23 cellular contexts compared by ENCODE assay signal in the genomic region with DNA sequence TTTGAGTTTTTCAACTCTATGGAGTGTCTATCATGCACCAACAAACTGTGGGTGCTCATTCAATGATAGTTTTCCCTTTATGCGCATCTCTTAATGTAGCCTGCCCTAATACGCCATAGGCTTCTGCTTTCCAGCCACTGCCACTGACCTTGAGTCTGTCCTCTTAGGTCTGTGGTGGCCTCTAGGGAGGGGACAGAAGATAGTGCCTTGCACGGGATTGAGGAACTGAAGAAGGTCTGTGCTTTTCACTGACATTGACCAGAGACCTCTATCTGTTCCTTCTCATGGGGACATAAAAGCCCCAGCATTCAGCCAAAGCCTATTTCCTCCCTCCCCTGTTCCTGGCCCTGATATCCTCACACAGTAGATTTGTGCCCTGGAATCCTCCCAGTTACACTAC. TPM values are rescaled to one million over a fixed set of nuclear protein-coding genes. Genes with fewer than 3 reads are reported as not detected.
DNase-seq lines count a peak whose midpoint lies in the region; ATAC-seq, FAIRE-seq and TF ChIP-seq lines count a peak whose summit lies in the region.
"Had no signal": no experiment of that assay in that cellular context is flagged by ENCODE, and none has a peak within 500 bp of the region (broad histone marks: within the 10 kb centered on the region; RNA-seq: fewer than 3 reads in every experiment).

No MANE protein-coding gene starts in this region.

- TF ChIP-seq POLR2A in NB4 (IDR thresholded peaks at IDR 0.05; ENCODE audit: extremely low read depth, insufficient read length) (no peak), K562 (conservative IDR thresholded peaks at IDR 0.05) (no peak)

- no peaks in the 10 kb centered on the region for H3K9me1 ChIP-seq in K562 (ENCODE audit: control insufficient read depth, insufficient read depth, low read length)

- H3K9me3 ChIP-seq in K562 (replicated peaks; ENCODE audit: control insufficient read depth, insufficient read depth, low read depth, low read length), result no peaks in the 10 kb centered on the region

- TF ChIP-seq RAD21 in K562 (CRISPR knock-in tag; conservative IDR thresholded peaks at IDR 0.05 in 1 of 2, IDR thresholded peaks at IDR 0.05 in 1 of 2), result no peak; a peak in 1 of 4 replicates

- TF ChIP-seq CTCF in NB4 (IDR thresholded peaks at IDR 0.05; ENCODE audit: low read depth, low read length), result no peak
- no peak for TF ChIP-seq CTCF in K562 (IDR thresholded peaks at IDR 0.05 in 2 of 3, conservative IDR thresholded peaks at IDR 0.05 in 1 of 3; ENCODE audit: insufficient read depth in 2 of 3, low read depth in 1 of 3, low read length in 3 of 3)

- no peak overlapping the region for H3K9ac ChIP-seq in K562 (ENCODE audit: insufficient read depth in 1 of 2, low read depth in 2 of 2, low read length in 2 of 2)

- no peak overlapping the region for H3K27ac ChIP-seq in K562 (ENCODE audit: extremely low read depth, low read depth, low read length)

- H3K4me2 ChIP-seq in K562 (ENCODE audit: insufficient read depth, low read length), result no peak overlapping the region
- H3K4me2 ChIP-seq: GM23338 had no signal

- no peak overlapping the region for H3K4me3 ChIP-seq in NB4 (ENCODE audit: low read depth, low read length)
- no peak overlapping the region for H3K4me3 ChIP-seq in K562
- H3K4me3 ChIP-seq: GM23338 had no signal

- in situ Hi-C loops in K562 (cut with MboI), result no loop called here

- H4K20me1 ChIP-seq in K562 (replicated peaks; ENCODE audit: control insufficient read depth, insufficient read depth, low read length), result no peaks in the 10 kb centered on the region

- intact Hi-C loops in K562 (cut with micrococcal nuclease), result no loop called here

- POLR2A ChIA-PET in K562 (lab: Yijun Ruan, JAX), result interaction anchor here (1.7 kb wide), 1 partner anchor 8 kb away, joined by 7 read pairs; no protein-coding TSS in a partner anchor

- H3K4me1 ChIP-seq in K562 (replicated peaks in 1 of 2; ENCODE audit: control insufficient read depth in 2 of 2, insufficient read depth in 2 of 2, low read length in 2 of 2), result peaks cover 14 to 20% of the 10 kb centered on the region in 2 experiments; a peak in 4 of 5 replicates

- no peaks in the 10 kb centered on the region for H3K36me3 ChIP-seq in K562 (ENCODE audit: control insufficient read depth, insufficient read depth, low read length)

- CTCF ChIA-PET in K562 (lab: Yijun Ruan, JAX; ENCODE audit: low intra/inter-chr PET ratio), result no interaction called here

- no peak for FAIRE-seq in K562 (lab: Jason Lieb, UNC)
- FAIRE-seq: GM12891, GM18507 had no signal

- no peaks in the 10 kb centered on the region; a peak in 1 of 5 replicates for H3K27me3 ChIP-seq in K562 (ENCODE audit: control insufficient read depth in 2 of 2, insufficient read depth in 2 of 2, low read length in 2 of 2)

- peak; percentile 44 for ATAC-seq in K562
- ATAC-seq: GM23338, HCT116 had no signal

- H2AFZ ChIP-seq in K562 (ENCODE audit: low read depth, low read length), result 0 out of 2 replicates have a peak overlapping the region, but pooled peaks have one; percentile 29
- H2AFZ ChIP-seq: GM23338 had no signal

- DNase-seq in NB4 (ENCODE audit: low read depth) (peak; percentile 23), OCI-M1 (lab: John Stamatoyannopoulos, UW) (peak; percentile 54), K562 (ENCODE audit: extremely low read depth in 1 of 4, low spot score in 3 of 4) (no peak), T-helper 9 cell (no peak), hippocampal formation (lab: John Stamatoyannopoulos, UW) (no peak)
- DNase-seq in stimulated activated CD4-positive, alpha-beta T cell treated with anti-CD3 and anti-CD28 coated beads, Interleukin-4, amount 100 ng/mL, for 1 hour, result no peak
- DNase-seq: C1 segment of cervical spinal cord; Calu3; CD4-positive, alpha-beta memory T cell; COR-L47; DMS53; DMS79 treated with DMSO at 0.1 percent for 48 hours; GF-D8; H9 had no signal

- H3K79me2 ChIP-seq in K562 (ENCODE audit: control insufficient read depth, insufficient read depth, low read length), result no peaks in the 10 kb centered on the region

- 58% methylated on average over 3 of the region's 3 CpGs for WGBS in K562 (ENCODE audit: insufficient coverage, low coverage, missing lambda C conversion rate)

- BruUV-seq in K562 (replicated peaks; lab: Mats Ljungman, UMichigan), result no TSS peak

- no peak for TF ChIP-seq EP300 in K562 (IDR thresholded peaks at IDR 0.05; ENCODE audit: low read length)

RNA-seq across cellular contexts. Expression of a gene that starts 2.3 kb away (rescaled TPM):
- 0.79 and 1.9 TPM in 2 replicates for total RNA-seq in K562 (2011; cell fraction: chromatin; rRNA removed; ENCODE audit: low replicate concordance)
- 1.1 and 1.3 TPM in 2 replicates for total RNA-seq in K562 (2011; cell fraction: nucleolus; rRNA removed)
- total RNA-seq in K562 (2011; cell fraction: nucleoplasm; rRNA removed), result 0.66 and 1.1 TPM in 2 replicates
- total RNA-seq in K562 (2014; rRNA removed) (0.08 TPM in 1 of 2 replicates, not detected in the other), K562 (2014; rRNA removed; fragmentation: Illumina TruSeq; extraction: Trizol) (0.51 and 0.69 TPM in 2 replicates), K562 (2015; rRNA removed; fragmentation: Illumina TruSeq; extraction: Trizol) (0.36 and 0.53 TPM in 2 replicates), K562 (2021) (0.25 and 0.55 TPM in 2 replicates)
- polyA plus RNA-seq in K562 (2011; rRNA removed) (0.31 and 0.79 TPM in 2 replicates), K562 (2014; fragmentation: Illumina TruSeq; extraction: Trizol) (0.45 and 0.68 TPM in 2 replicates), K562 (2014; fragmentation: Nextera tagmentation; extraction: Ambion mirVana) (under 1 TPM; 0.28 to 0.32 TPM), K562 (2014; rRNA removed) (0.57 and 1.4 TPM in 2 replicates)
- 0.03 and 0.13 TPM in 2 replicates for polyA plus RNA-seq in K562 (2011; cell fraction: cytosol; rRNA removed)
- polyA plus RNA-seq in K562 (2011; cell fraction: nucleus; rRNA removed), result 1.3 and 4.5 TPM in 2 replicates
- 0.56 and 0.79 TPM in 2 replicates for polyA plus RNA-seq in K562 (2012)
- 1.5 TPM in 1 of 2 replicates, not detected in the other for polyA minus RNA-seq in K562 (2011; rRNA and poly(A)+ RNA removed)
- not detected in 2 replicates for polyA minus RNA-seq in K562 (2011; cell fraction: cytosol; rRNA and poly(A)+ RNA removed)
- 0.44 and 1.3 TPM in 2 replicates for polyA minus RNA-seq in K562 (2011; cell fraction: nucleus; rRNA and poly(A)+ RNA removed)
- total RNA-seq: A172; A673; CD4-positive, alpha-beta memory T cell; G401; GM23338; H4 had no signal
- polyA plus RNA-seq: CD4-positive, alpha-beta memory T cell; GM23338 had no signal

RNA-seq across cellular contexts. Expression of a gene that starts 4.0 kb away (rescaled TPM):
- 1.5 and 4.0 TPM in 2 replicates for total RNA-seq in K562 (2011; cell fraction: chromatin; rRNA removed; ENCODE audit: low replicate concordance)
- 1.8 and 4.7 TPM in 2 replicates for total RNA-seq in K562 (2011; cell fraction: nucleolus; rRNA removed)
- 2.6 and 2.7 TPM in 2 replicates for total RNA-seq in K562 (2011; cell fraction: nucleoplasm; rRNA removed)
- total RNA-seq in K562 (2014; rRNA removed), result 2.3 and 2.7 TPM in 2 replicates
- total RNA-seq in K562 (2014; rRNA removed; fragmentation: Illumina TruSeq; extraction: Trizol), result 1.8 and 2.1 TPM in 2 replicates
- total RNA-seq in K562 (2015; rRNA removed; fragmentation: Illumina TruSeq; extraction: Trizol), result 0.94 and 1.2 TPM in 2 replicates
- total RNA-seq in K562 (2021), result 2.8 and 2.9 TPM in 2 replicates
- polyA plus RNA-seq in K562 (2011; rRNA removed), result 3.2 and 4.9 TPM in 2 replicates
- 3.8 and 10.3 TPM in 2 replicates for polyA plus RNA-seq in K562 (2011; cell fraction: cytosol; rRNA removed)
- polyA plus RNA-seq in K562 (2011; cell fraction: nucleus; rRNA removed), result 5.2 and 9.6 TPM in 2 replicates
- 2.7 and 9.2 TPM in 2 replicates for polyA plus RNA-seq in K562 (2012)
- polyA plus RNA-seq in K562 (2014; fragmentation: Illumina TruSeq; extraction: Trizol), result 2.4 and 2.9 TPM in 2 replicates
- under 1 TPM; 0.28 to 0.80 TPM for polyA plus RNA-seq in K562 (2014; fragmentation: Nextera tagmentation; extraction: Ambion mirVana)
- polyA plus RNA-seq in K562 (2014; rRNA removed), result 2.9 and 3.4 TPM in 2 replicates
- 0.81 and 1.6 TPM in 2 replicates for polyA minus RNA-seq in K562 (2011; rRNA and poly(A)+ RNA removed)
- 0.82 and 1.7 TPM in 2 replicates for polyA minus RNA-seq in K562 (2011; cell fraction: cytosol; rRNA and poly(A)+ RNA removed)
- 2.7 and 4.7 TPM in 2 replicates for polyA minus RNA-seq in K562 (2011; cell fraction: nucleus; rRNA and poly(A)+ RNA removed)
- total RNA-seq: CD4-positive, alpha-beta memory T cell had no signal

RNA-seq across cellular contexts. Expression of a gene that starts 9.4 kb away (rescaled TPM):
- total RNA-seq in K562 (2011; cell fraction: chromatin; rRNA removed; ENCODE audit: low replicate concordance), result 231 and 238 TPM in 2 replicates
- total RNA-seq in K562 (2011; cell fraction: nucleolus; rRNA removed), result 91.1 and 102 TPM in 2 replicates
- total RNA-seq in K562 (2011; cell fraction: nucleoplasm; rRNA removed), result 128 and 131 TPM in 2 replicates
- total RNA-seq in K562 (2014; rRNA removed), result 13.5 and 15.1 TPM in 2 replicates
- 13.5 and 15.0 TPM in 2 replicates for total RNA-seq in K562 (2014; rRNA removed; fragmentation: Illumina TruSeq; extraction: Trizol)
- 12.0 and 13.6 TPM in 2 replicates for total RNA-seq in K562 (2015; rRNA removed; fragmentation: Illumina TruSeq; extraction: Trizol)
- total RNA-seq in K562 (2021), result 16.3 and 19.1 TPM in 2 replicates
- 17.9 and 24.4 TPM in 2 replicates for polyA plus RNA-seq in K562 (2011; rRNA removed)
- 14.0 and 14.8 TPM in 2 replicates for polyA plus RNA-seq in K562 (2011; cell fraction: cytosol; rRNA removed)
- 86.4 and 95.7 TPM in 2 replicates for polyA plus RNA-seq in K562 (2011; cell fraction: nucleus; rRNA removed)
- polyA plus RNA-seq in K562 (2012), result 16.2 and 24.6 TPM in 2 replicates
- 12.9 and 13.5 TPM in 2 replicates for polyA plus RNA-seq in K562 (2014; fragmentation: Illumina TruSeq; extraction: Trizol)
- polyA plus RNA-seq in K562 (2014; fragmentation: Nextera tagmentation; extraction: Ambion mirVana), result 1 to 10 TPM; 5.6 to 7.3 TPM
- polyA plus RNA-seq in K562 (2014; rRNA removed), result 13.7 and 15.3 TPM in 2 replicates
- 37.0 and 39.3 TPM in 2 replicates for polyA minus RNA-seq in K562 (2011; rRNA and poly(A)+ RNA removed)
- polyA minus RNA-seq in K562 (2011; cell fraction: cytosol; rRNA and poly(A)+ RNA removed), result 12.1 and 15.1 TPM in 2 replicates
- polyA minus RNA-seq in K562 (2011; cell fraction: nucleus; rRNA and poly(A)+ RNA removed), result 22.9 and 46.2 TPM in 2 replicates

RNA-seq across cellular contexts. Expression of a gene that starts 56.8 kb away (rescaled TPM):
- 8.1 and 14.1 TPM in 2 replicates for total RNA-seq in K562 (2011; cell fraction: chromatin; rRNA removed; ENCODE audit: low replicate concordance)
- 8.9 and 10.2 TPM in 2 replicates for total RNA-seq in K562 (2011; cell fraction: nucleolus; rRNA removed)
- total RNA-seq in K562 (2011; cell fraction: nucleoplasm; rRNA removed), result 9.0 and 9.2 TPM in 2 replicates
- total RNA-seq in K562 (2014; rRNA removed) (0.73 and 0.78 TPM in 2 replicates), K562 (2014; rRNA removed; fragmentation: Illumina TruSeq; extraction: Trizol) (0.55 TPM in 1 of 2 replicates, not detected in the other), K562 (2015; rRNA removed; fragmentation: Illumina TruSeq; extraction: Trizol) (0.72 and 1.0 TPM in 2 replicates), K562 (2021) (1.0 and 1.4 TPM in 2 replicates)
- polyA plus RNA-seq in K562 (2011; rRNA removed) (1.3 and 1.8 TPM in 2 replicates), K562 (2014; fragmentation: Illumina TruSeq; extraction: Trizol) (0.30 and 0.86 TPM in 2 replicates), K562 (2014; fragmentation: Nextera tagmentation; extraction: Ambion mirVana) (under 1 TPM; 0.24 to 0.27 TPM), K562 (2014; rRNA removed) (1.4 and 2.0 TPM in 2 replicates)
- 0.74 and 1.7 TPM in 2 replicates for polyA plus RNA-seq in K562 (2011; cell fraction: cytosol; rRNA removed)
- polyA plus RNA-seq in K562 (2011; cell fraction: nucleus; rRNA removed), result 13.4 and 19.7 TPM in 2 replicates
- 2.0 and 4.2 TPM in 2 replicates for polyA plus RNA-seq in K562 (2012)
- not detected in 2 replicates for polyA minus RNA-seq in K562 (2011; rRNA and poly(A)+ RNA removed)
- polyA minus RNA-seq in K562 (2011; cell fraction: cytosol; rRNA and poly(A)+ RNA removed), result not detected in 2 replicates
- polyA minus RNA-seq in K562 (2011; cell fraction: nucleus; rRNA and poly(A)+ RNA removed), result 1.1 and 2.6 TPM in 2 replicates
- total RNA-seq: A172, Daoy, G401, H4 had no signal

Comparison
In these comparisons a context has a peak if more than half of its experiments do, and no peak if none do; other contexts are left out.
1. DNase-seq: peak in NB4 (single experiment) and OCI-M1 (single experiment); none in K562 (0 of 4), stimulated activated CD4-positive, alpha-beta T cell treated with anti-CD3 and anti-CD28 coated beads, Interleukin-4, amount 100 ng/mL, for 1 hour (single experiment), T-helper 9 cell (single experiment) and hippocampal formation (0 of 2).